Comparison of ENCODE assay signal across 15 cellular contexts in genomic region chr4:42412251-42412650, GRCh38. TPM values are rescaled to one million over a fixed set of nuclear protein-coding genes. Genes with fewer than 3 reads are reported as not detected.
A peak's percentile ranks its signal among the peaks of the same experiment; 100 is the strongest.
DNase-seq lines count a peak whose midpoint lies in the region; ATAC-seq and TF ChIP-seq lines count a peak whose summit lies in the region.
"Had no signal": no experiment of that assay in that cellular context is flagged by ENCODE, and none has a peak within 500 bp of the region (broad histone marks: within the 10 kb centered on the region; RNA-seq: fewer than 3 reads in every experiment).

No MANE protein-coding gene starts in this region.

- H3K79me2 ChIP-seq in PC-3 (ENCODE audit: low read length) = peaks cover 5% of the 10 kb centered on the region; the same call in 1 of the 2 replicates

- peaks cover 66% of the 10 kb centered on the region for H3K4me1 Mint-ChIP-seq in osteocyte (ENCODE audit: unreplicated experiment)
- H3K4me1 Mint-ChIP-seq: CD4-positive, CD25-positive, alpha-beta regulatory T cell; T-cell had no signal

- peak overlapping the region; percentile 94 for H3K27ac ChIP-seq in PC-3 (ENCODE audit: low read length)
- H3K27ac ChIP-seq: epithelial cell of prostate, lower lobe of right lung had no signal

- no peaks in the 10 kb centered on the region for H4K20me1 ChIP-seq in PC-3 (ENCODE audit: low read length)

- TF ChIP-seq CTCF in AG09309 (IDR thresholded peaks at IDR 0.05; ENCODE audit: control insufficient read depth, insufficient read depth, low read depth, low read length, missing control alignments) = no peak
- TF ChIP-seq CTCF in PC-3 (conservative IDR thresholded peaks at IDR 0.05; ENCODE audit: low read depth, low read length) = no peak
- TF ChIP-seq CTCF in osteocyte (IDR thresholded peaks at IDR 0.05) = no peak
- TF ChIP-seq CTCF in GM13976 (IDR thresholded peaks at IDR 0.05; ENCODE audit: borderline replicate concordance, control extremely low read depth, extremely low read depth, insufficient read depth, missing control alignments) = no peak
- no peak for TF ChIP-seq CTCF in GM10248 (IDR thresholded peaks at IDR 0.05; ENCODE audit: control extremely low read depth, extremely low read depth, low read depth, missing control alignments)

- no peaks in the 10 kb centered on the region for H3K9me2 ChIP-seq in PC-3 (replicated peaks; ENCODE audit: low read length)

- H3K4me3 ChIP-seq in AG09309 (ENCODE audit: control insufficient read depth, low read depth, low read length) = no peak overlapping the region
- peak overlapping the region; percentile 44 for H3K4me3 ChIP-seq in PC-3 (ENCODE audit: low read length)
- H3K4me3 ChIP-seq: lower lobe of right lung, skin epidermis had no signal

- 0 out of 2 replicates have a peak overlapping the region, but pooled peaks have one; percentile 39 for H2AFZ ChIP-seq in PC-3 (ENCODE audit: low read length)

- no peaks in the 10 kb centered on the region for H3K27me3 Mint-ChIP-seq in osteocyte (ENCODE audit: unreplicated experiment)
- H3K27me3 Mint-ChIP-seq: activated naive CD8-positive, alpha-beta T cell; CD4-positive, CD25-positive, alpha-beta regulatory T cell; T-cell had no signal

- H3K4me1 ChIP-seq in PC-3 (ENCODE audit: insufficient read depth, low read length) = peaks cover 96% of the 10 kb centered on the region
- H3K4me1 ChIP-seq: lower lobe of right lung had no signal

- H3K9me3 Mint-ChIP-seq in osteocyte (ENCODE audit: unreplicated experiment) = no peaks in the 10 kb centered on the region
- H3K9me3 Mint-ChIP-seq: CD4-positive, CD25-positive, alpha-beta regulatory T cell; T-cell had no signal

- no peak overlapping the region for H3K4me3 Mint-ChIP-seq in osteocyte (ENCODE audit: unreplicated experiment)
- H3K4me3 Mint-ChIP-seq: activated naive CD8-positive, alpha-beta T cell; CD4-positive, CD25-positive, alpha-beta regulatory T cell; T-cell had no signal

- in situ Hi-C loops in KBM-7 (cut with MboI; ENCODE audit: low pct_unique_long_range_greater_than_20kb, low sequenced_read_pairs) = no loop called here
- in situ Hi-C loops in GM13976 (cut with MboI; ENCODE audit: low sequenced_read_pairs, unreplicated experiment) = no loop called here

- BruUV-seq in PC-3 (replicated peaks; lab: Mats Ljungman, UMichigan) = no TSS peak

- H3K9ac ChIP-seq in PC-3 (ENCODE audit: low read length) = peak overlapping the region; percentile 54

- H3K27me3 ChIP-seq in PC-3 (ENCODE audit: low read length) = no peaks in the 10 kb centered on the region

- peaks cover 5% of the 10 kb centered on the region for H3F3A ChIP-seq in PC-3 (ENCODE audit: low read length, unreplicated experiment)

- H3K4me2 ChIP-seq in PC-3 (ENCODE audit: low read length) = peak overlapping the region; percentile 80

- no peaks in the 10 kb centered on the region for H3K9me3 ChIP-seq in PC-3 (ENCODE audit: low read length)
- H3K9me3 ChIP-seq: lower lobe of right lung had no signal

- POLR2A ChIA-PET in PC-3 (lab: Charles Lee; ENCODE audit: unreplicated experiment) = no interaction called here
- POLR2A ChIA-PET in GM10248 (lab: Yijun Ruan, JAX) = no interaction called here

- no peaks in the 10 kb centered on the region for H3K36me3 ChIP-seq in PC-3 (ENCODE audit: low read depth, low read length)

- DNase-seq in AG09309 (ENCODE audit: low read depth) (peak; percentile 2), PC-3 (peak; percentile 89), fibroblast of peridontal ligament (ENCODE audit: extremely low read depth) (peak; percentile 89), osteocyte (ENCODE audit: extremely low spot score, unreplicated experiment) (no peak), KBM-7 (no peak), GM13976 (ENCODE audit: low spot score) (no peak), GM10248 (ENCODE audit: extremely low spot score) (no peak)
- DNase-seq: CD4-positive, CD25-positive, alpha-beta regulatory T cell; lower lobe of right lung; NCI-H748 treated with DMSO at 0.1 percent for 48 hours; T-cell had no signal

- CTCF ChIA-PET in PC-3 (lab: Charles Lee) = interaction anchor here (0.6 kb wide), 1 partner anchor 41 kb away, joined by 4 read pairs; no protein-coding TSS in a partner anchor
- CTCF ChIA-PET in GM10248 (lab: Yijun Ruan, JAX) = interaction anchor here (0.7 kb wide), 1 partner anchor 10 kb away, joined by 3 read pairs; no protein-coding TSS in a partner anchor

- no peaks in the 10 kb centered on the region for H3K36me3 Mint-ChIP-seq in osteocyte (ENCODE audit: unreplicated experiment)

- intact Hi-C loops in PC-3 (cut with micrococcal nuclease) = loop anchor here (2.0 to 5.0 kb wide), 4 partner anchors 15 to 420 kb away; partner anchors contain the start of genes ATP8A1, SHISA3 and SLC30A9

- peak overlapping the region; percentile 86 for H3K27ac Mint-ChIP-seq in osteocyte (ENCODE audit: unreplicated experiment)
- H3K27ac Mint-ChIP-seq: activated naive CD8-positive, alpha-beta T cell; CD4-positive, CD25-positive, alpha-beta regulatory T cell; T-cell had no signal

- ATAC-seq in PC-3 (peak; percentile 72), GM21381 (IDR thresholded peaks at IDR 0.05; ENCODE audit: unreplicated experiment) (no peak)
- ATAC-seq: T-cell had no signal

RNA-seq across cellular contexts. Expression of gene SHISA3, which starts 15.0 kb away (rescaled TPM):
- 29.5 and 33.5 TPM in 2 replicates for total RNA-seq in PC-3 (2014; rRNA removed)
- total RNA-seq in osteocyte = 3.9 and 4.9 TPM in 2 replicates
- total RNA-seq: CD4-positive, CD25-positive, alpha-beta regulatory T cell had no signal

Comparison
In these comparisons a context has a peak if more than half of its experiments do, and no peak if none do; other contexts are left out.
1. DNase-seq: peak in AG09309 (single experiment), PC-3 (single experiment) and fibroblast of peridontal ligament (single experiment); none in osteocyte (single experiment), KBM-7 (single experiment), GM13976 (single experiment) and GM10248 (single experiment).